In genomic region chr1:21468597-21468996, GRCh38 we compare ENCODE assay signal across 9 cellular contexts. TPM values are rescaled to one million over a fixed set of nuclear protein-coding genes. Genes with fewer than 3 reads are reported as not detected.
DNase-seq lines count a peak whose midpoint lies in the region; ATAC-seq, FAIRE-seq and TF ChIP-seq lines count a peak whose summit lies in the region.
"Had no signal": no experiment of that assay in that cellular context is flagged by ENCODE, and none has a peak within 500 bp of the region (broad histone marks: within the 10 kb centered on the region; RNA-seq: fewer than 3 reads in every experiment).

No MANE protein-coding gene starts in this region.

- no peak for ATAC-seq in foreskin keratinocyte
- ATAC-seq: activated naive CD4-positive, alpha-beta T cell treated with anti-CD3 and anti-CD28 coated beads, Interleukin-2, amount 50 U/mL, for 72 hours had no signal

- FAIRE-seq in GM12891 (lab: Jason Lieb, UNC): no peak

- H3K27ac ChIP-seq in left ventricle myocardium inferior (replicated peaks) (no peak overlapping the region), Peyer's patch (no peak overlapping the region), foreskin keratinocyte (no peak overlapping the region), thyroid gland (peak overlapping the region in 1 of 3 donors; percentile 15)

- intact Hi-C loops in left ventricle myocardium inferior (cut with micrococcal nuclease) (no loop called here), cardiac septum (cut with DNase I) (no loop called here), thyroid gland (cut with DNase I) (no loop called here)

- WGBS in thyroid gland, 2 donors: 31 to 33% methylated on average over 10 of the region's 10 CpGs

- H3K36me3 ChIP-seq in left ventricle myocardium inferior (peaks cover 24% of the 10 kb centered on the region), Peyer's patch (no peaks in the 10 kb centered on the region), thyroid gland (peaks cover 0 to 5% of the 10 kb centered on the region in 2 donors)

- no peak for TF ChIP-seq POLR2A in Peyer's patch (IDR thresholded peaks at IDR 0.05)
- TF ChIP-seq POLR2A in thyroid gland (IDR thresholded peaks at IDR 0.05): no peak
- no peak for TF ChIP-seq POLR2A in GM12891 (IDR thresholded peaks at IDR 0.05; ENCODE audit: low read depth, low read length)

- no peaks in the 10 kb centered on the region for H3K9me3 ChIP-seq in left ventricle myocardium inferior (replicated peaks)
- H3K9me3 ChIP-seq in Peyer's patch: no peaks in the 10 kb centered on the region
- no peaks in the 10 kb centered on the region for H3K9me3 ChIP-seq in thyroid gland

- H3K4me3 ChIP-seq in left ventricle myocardium inferior (no peak overlapping the region), Peyer's patch (no peak overlapping the region), thyroid gland (replicated peaks in 1 of 3) (no peak overlapping the region)

- peak; percentile 26 for TF ChIP-seq CTCF in left ventricle myocardium inferior (IDR thresholded peaks at IDR 0.05; ENCODE audit: borderline replicate concordance)
- TF ChIP-seq CTCF in Peyer's patch (IDR thresholded peaks at IDR 0.05): peak in 4 of 6 experiments; percentile 14 to 25 (median 17)
- TF ChIP-seq CTCF in foreskin keratinocyte (conservative IDR thresholded peaks at IDR 0.05): peak; percentile 45
- peak in 3 of 6 experiments; percentile 30 to 41 (median 39) for TF ChIP-seq CTCF in thyroid gland (IDR thresholded peaks at IDR 0.05)

- DNase-seq in left ventricle myocardium inferior (no peak), cardiac septum (ENCODE audit: low spot score) (no peak), Peyer's patch (peak in 1 of 3 donors; percentile 54), foreskin keratinocyte (no peak), thyroid gland (peak; percentile 51 to 70), GM12891 (ENCODE audit: insufficient read length, low spot score) (no peak)
- no peak for DNase-seq in activated effector memory CD4-positive, alpha-beta T cell treated with anti-CD3 and anti-CD28 coated beads, Interleukin-2, amount 50 U/mL, for 16 hours
- no peak for DNase-seq in effector CD4-positive, alpha-beta T cell

- no peaks in the 10 kb centered on the region for H3K27me3 ChIP-seq in left ventricle myocardium inferior (ENCODE audit: low read depth)
- H3K27me3 ChIP-seq in Peyer's patch: no peaks in the 10 kb centered on the region
- no peaks in the 10 kb centered on the region for H3K27me3 ChIP-seq in foreskin keratinocyte
- no peaks in the 10 kb centered on the region for H3K27me3 ChIP-seq in thyroid gland

- H3K4me1 ChIP-seq in left ventricle myocardium inferior (no peaks in the 10 kb centered on the region), Peyer's patch (no peaks in the 10 kb centered on the region), foreskin keratinocyte (peaks cover 5% of the 10 kb centered on the region), thyroid gland (peaks cover 0 to 6% of the 10 kb centered on the region in 2 donors)

TF ChIP-seq in GM12891, 5 proteins besides CTCF, POLR2A, EP300 and RAD21:
- TF ChIP-seq TAF1 (IDR thresholded peaks at IDR 0.05; ENCODE audit: low read depth, low read length) (no peak), POLR2AphosphoS5 (IDR thresholded peaks at IDR 0.05; ENCODE audit: low read depth, low read length) (no peak), SPI1 (IDR thresholded peaks at IDR 0.05; ENCODE audit: low read depth, low read length) (no peak), POU2F2 (IDR thresholded peaks at IDR 0.05; ENCODE audit: low read depth, low read length) (no peak)

RNA-seq across cellular contexts. Expression of gene NBPF3, which starts 28.7 kb away (rescaled TPM):
- 5.1 TPM for total RNA-seq in left ventricle myocardium inferior
- total RNA-seq in cardiac septum: 3.0 TPM
- 10 to 100 TPM in 2 of 4 donors, 1 to 10 TPM in 2; 4.4 to 24.8 (median 10.2) TPM for total RNA-seq in Peyer's patch
- 7.4 and 9.8 TPM in 2 replicates for total RNA-seq in foreskin keratinocyte
- 1.8 and 3.2 TPM in 2 replicates for polyA plus RNA-seq in foreskin keratinocyte
- 10 to 100 TPM; 13.8 to 19.4 (median 16.7) TPM for total RNA-seq in thyroid gland
- 1.2 TPM for polyA plus RNA-seq in GM12891 (2012; ENCODE audit: low read depth, missing spikeins)

RNA-seq across cellular contexts. Expression of gene ALPL, which starts 40.6 kb away (rescaled TPM):
- total RNA-seq in left ventricle myocardium inferior: 10.2 TPM
- 20.3 TPM for total RNA-seq in cardiac septum
- total RNA-seq in Peyer's patch: 10 to 100 TPM in 1 of 4 donors, 1 to 10 TPM in 2, under 1 TPM in 1; 0.70 to 10.7 (median 2.2) TPM
- 1.2 TPM in 1 of 2 replicates, not detected in the other for total RNA-seq in foreskin keratinocyte
- polyA plus RNA-seq in foreskin keratinocyte: 2.2 TPM in 1 of 2 replicates, not detected in the other
- 10 to 100 TPM in 1 of 4 donors, 1 to 10 TPM in 3; 4.0 to 15.6 (median 4.5) TPM for total RNA-seq in thyroid gland
- polyA plus RNA-seq in GM12891 (2012; ENCODE audit: low read depth, missing spikeins): not detected
- total RNA-seq: activated naive CD4-positive, alpha-beta T cell treated with anti-CD3 and anti-CD28 coated beads, Interleukin-2, amount 50 U/mL, for 72 hours had no signal

Comparison
In these comparisons a context has a peak if more than half of its experiments do, and no peak if none do; other contexts are left out.
1. DNase-seq: peak in thyroid gland (2 of 2); none in left ventricle myocardium inferior (single experiment), cardiac septum (single experiment), foreskin keratinocyte (0 of 2), GM12891 (single experiment), activated effector memory CD4-positive, alpha-beta T cell treated with anti-CD3 and anti-CD28 coated beads, Interleukin-2, amount 50 U/mL, for 16 hours (single experiment) and effector CD4-positive, alpha-beta T cell (single experiment).